In genomic region chr22:31399211-31400022, GRCh38 we compare ENCODE assay signal across 8 cellular contexts. TPM values are rescaled to one million over a fixed set of nuclear protein-coding genes. Genes with fewer than 3 reads are reported as not detected.
DNase-seq lines count a peak whose midpoint lies in the region; ATAC-seq and TF ChIP-seq lines count a peak whose summit lies in the region.

DRG1 (plus strand) TSS chr22:31399604; CDS start chr22:31399684, 80 bp downstream.

- H3K9me3 ChIP-seq in Panc1 (ENCODE audit: control insufficient read depth, insufficient read depth, low read depth, low read length) (no peaks in the 10 kb centered on the region), esophagus muscularis mucosa (no peaks in the 10 kb centered on the region)

- POLR2A ChIA-PET in Panc1 (lab: Charles Lee) = no interaction called here

- in situ Hi-C loops in Panc1 (cut with HindIII; ENCODE audit: low pct_unique_long_range_greater_than_20kb, low sequenced_read_pairs) = no loop called here

- TF ChIP-seq CTCF in Panc1 (IDR thresholded peaks at IDR 0.05) = no peak
- peak in 1 of 3 experiments; percentile 26 for TF ChIP-seq CTCF in esophagus muscularis mucosa (IDR thresholded peaks at IDR 0.05)

- BruUV-seq in Panc1 (replicated peaks; lab: Mats Ljungman, UMichigan) = no TSS peak

- CTCF ChIA-PET in Panc1 (lab: Charles Lee) = no interaction called here

- ATAC-seq in GM21723 (IDR thresholded peaks at IDR 0.05; ENCODE audit: unreplicated experiment) (peak; percentile 98), Panc1 (peak; percentile 100)

- H3K4me3 ChIP-seq in Panc1 (ENCODE audit: low read depth in 2 of 2, low read length in 2 of 2) = peak within 1 kb of the TSS; percentile 89 to 96
- H3K4me3 ChIP-seq in esophagus muscularis mucosa = peak within 1 kb of the TSS; percentile 69 to 87 (median 76)

- TF ChIP-seq POLR2A in esophagus muscularis mucosa (IDR thresholded peaks at IDR 0.05; ENCODE audit: low read depth) = peak; percentile 91

- H3K36me3 ChIP-seq in Panc1 (ENCODE audit: control insufficient read depth, insufficient read depth, low read length) (peaks cover 7% of the 10 kb centered on the region; the same call in 1 of the 2 replicates), esophagus muscularis mucosa (peaks cover 14 to 34% (median 28%) of the 10 kb centered on the region in 4 donors)

- 1% methylated on average over 60 of the region's 72 CpGs for WGBS in esophagus muscularis mucosa

- no peak for TF ChIP-seq EP300 in esophagus muscularis mucosa (IDR thresholded peaks at IDR 0.05)

- H3K27me3 ChIP-seq in Panc1 (ENCODE audit: control insufficient read depth, insufficient read depth, low read length) (no peaks in the 10 kb centered on the region), esophagus muscularis mucosa (no peaks in the 10 kb centered on the region)

- H3K4me1 ChIP-seq in Panc1 (ENCODE audit: control insufficient read depth, insufficient read depth, low read length) (peaks cover 17% of the 10 kb centered on the region), esophagus muscularis mucosa (peaks cover 12 to 30% (median 21%) of the 10 kb centered on the region in 4 donors)

- H3K27ac ChIP-seq in Panc1 (ENCODE audit: low read length) = peak within 1 kb of the TSS; percentile 96
- peak within 1 kb of the TSS; percentile 84 to 91 (median 85) for H3K27ac ChIP-seq in esophagus muscularis mucosa (replicated peaks in 1 of 4)

- DNase-seq in DMS53 treated with DMSO at 0.1 percent for 48 hours (lab: John Stamatoyannopoulos, UW; ENCODE audit: unreplicated experiment) (peak; percentile 39), KG1 (lab: John Stamatoyannopoulos, UW) (peak; percentile 92), Panc1 (ENCODE audit: low read depth, low spot score) (peak; percentile 67), esophagus muscularis mucosa (ENCODE audit: extremely low spot score) (peak; percentile 98), myocyte (ENCODE audit: low read depth) (peak; percentile 97)
- DNase-seq in activated T-cell treated with anti-CD3 and anti-CD28 coated beads, Interleukin-2, amount 50 U/mL, for 48 hours = peak; percentile 98
- peak; percentile 96 to 97 for DNase-seq in stimulated activated CD8-positive, alpha-beta memory T cell treated with anti-CD3 and anti-CD28 coated beads, Interleukin-7, amount 100 ng/mL, for 48 hours (ENCODE audit: extremely low read depth in 1 of 2, low read depth in 1 of 2)

- intact Hi-C loops in Panc1 (cut with micrococcal nuclease; ENCODE audit: unreplicated experiment) (no loop called here), esophagus muscularis mucosa (cut with DNase I) (loop anchor here (2.0 kb wide), 1 partner anchor 53 kb away; the partner anchor contains the start of gene PATZ1)

RNA-seq across cellular contexts. Expression of gene DRG1, which starts in this region (rescaled TPM):
- total RNA-seq in Panc1 (2021; ENCODE audit: unreplicated experiment) (51.2 TPM), esophagus muscularis mucosa (10 to 100 TPM; 38.3 to 61.0 (median 53.0) TPM), myocyte (101 and 143 TPM in 2 replicates)
- polyA plus RNA-seq in Panc1 (2012; ENCODE audit: insufficient read length) = 78.3 TPM
- 63.2 TPM for polyA plus RNA-seq in myocyte (2012)

Comparison
In these comparisons a context has a peak if more than half of its experiments do, and no peak if none do; other contexts are left out.
1. Peak in every context shown above with its lines: DNase-seq, ATAC-seq, H3K4me3 ChIP-seq and H3K27ac ChIP-seq.
2. DNase-seq: peak in every context shown above with its lines; median percentile 98 in activated T-cell treated with anti-CD3 and anti-CD28 coated beads, Interleukin-2, amount 50 U/mL, for 48 hours; 98 in esophagus muscularis mucosa; 97 in myocyte; 96 in stimulated activated CD8-positive, alpha-beta memory T cell treated with anti-CD3 and anti-CD28 coated beads, Interleukin-7, amount 100 ng/mL, for 48 hours; 92 in KG1; 67 in Panc1; 39 in DMS53 treated with DMSO at 0.1 percent for 48 hours.